ENCODE assay signal across 17 cellular contexts in genomic region chr7:152173372-152174070, GRCh38.
DNase-seq lines count a peak whose midpoint lies in the region; ATAC-seq, FAIRE-seq and TF ChIP-seq lines count a peak whose summit lies in the region.
"Had no signal": no experiment of that assay in that cellular context is flagged by ENCODE, and none has a peak within 500 bp of the region (broad histone marks: within the 10 kb centered on the region; RNA-seq: fewer than 3 reads in every experiment).

No MANE protein-coding gene starts in this region.

- H3K27ac Mint-ChIP-seq in activated T-helper 1 cell treated with anti-CD3 and anti-CD28 coated beads, Interleukin-12 subunit alpha, Interleukin-12 subunit beta, Interleukin-2, Interleukin-4 antibody, amounts not matched to agents 30 ng/mL and 10 ng/mL and 1 ng/mL, durations not matched to agents 14 hours and 24 hours and 36 hours: no peak overlapping the region
- H3K27ac Mint-ChIP-seq: CD8-positive, alpha-beta T cell; H9 had no signal

- no peaks in the 10 kb centered on the region for H3K9me3 Mint-ChIP-seq in activated T-helper 1 cell treated with anti-CD3 and anti-CD28 coated beads, Interleukin-12 subunit alpha, Interleukin-12 subunit beta, Interleukin-2, Interleukin-4 antibody, amounts not matched to agents 30 ng/mL and 10 ng/mL and 1 ng/mL, durations not matched to agents 14 hours and 24 hours and 36 hours
- H3K9me3 Mint-ChIP-seq: CD8-positive, alpha-beta T cell; H9 had no signal

- peaks cover 20% of the 10 kb centered on the region for H3K36me3 ChIP-seq in PC-9 (ENCODE audit: low read depth)

- no peaks in the 10 kb centered on the region for H3K79me2 ChIP-seq in PC-9 (ENCODE audit: low read depth)

- H3K4me3 Mint-ChIP-seq in activated T-helper 1 cell treated with anti-CD3 and anti-CD28 coated beads, Interleukin-12 subunit alpha, Interleukin-12 subunit beta, Interleukin-2, Interleukin-4 antibody, amounts not matched to agents 30 ng/mL and 10 ng/mL and 1 ng/mL, durations not matched to agents 14 hours and 24 hours and 36 hours: no peak overlapping the region
- H3K4me3 Mint-ChIP-seq: CD8-positive, alpha-beta T cell; H9 had no signal

- FAIRE-seq in A204.1 (lab: Jason Lieb, UNC): peak; percentile 80
- peak; percentile 54 for FAIRE-seq in GM19239 (lab: Jason Lieb, UNC)

- H3K27me3 ChIP-seq in PC-9 (ENCODE audit: insufficient read depth, low read depth): no peaks in the 10 kb centered on the region

- H3K4me1 ChIP-seq in PC-9 (replicated peaks; ENCODE audit: insufficient read depth): peaks cover 14% of the 10 kb centered on the region

- H3K4me1 Mint-ChIP-seq in activated T-helper 1 cell treated with anti-CD3 and anti-CD28 coated beads, Interleukin-12 subunit alpha, Interleukin-12 subunit beta, Interleukin-2, Interleukin-4 antibody, amounts not matched to agents 30 ng/mL and 10 ng/mL and 1 ng/mL, durations not matched to agents 14 hours and 24 hours and 36 hours (ENCODE audit: low read depth): peaks cover 15% of the 10 kb centered on the region
- H3K4me1 Mint-ChIP-seq: H9 had no signal

- peaks cover 31% of the 10 kb centered on the region for H3K36me3 Mint-ChIP-seq in activated T-helper 1 cell treated with anti-CD3 and anti-CD28 coated beads, Interleukin-12 subunit alpha, Interleukin-12 subunit beta, Interleukin-2, Interleukin-4 antibody, amounts not matched to agents 30 ng/mL and 10 ng/mL and 1 ng/mL, durations not matched to agents 14 hours and 24 hours and 36 hours (ENCODE audit: low read depth)

- H3K27me3 Mint-ChIP-seq in activated T-helper 1 cell treated with anti-CD3 and anti-CD28 coated beads, Interleukin-12 subunit alpha, Interleukin-12 subunit beta, Interleukin-2, Interleukin-4 antibody, amounts not matched to agents 30 ng/mL and 10 ng/mL and 1 ng/mL, durations not matched to agents 14 hours and 24 hours and 36 hours (ENCODE audit: insufficient read depth): no peaks in the 10 kb centered on the region

- TF ChIP-seq CTCF in PC-9 (conservative IDR thresholded peaks at IDR 0.05): 0 out of 2 replicates have a peak, but pooled peaks have one; percentile 13

- CTCF ChIA-PET in PC-9 (lab: Charles Lee): no interaction called here

- 0 out of 2 replicates have a peak, but pooled peaks cover 6% of the 10 kb centered on the region for H4K20me1 ChIP-seq in PC-9 (ENCODE audit: insufficient read depth)

- no peak overlapping the region for H2AFZ ChIP-seq in PC-9

- no TSS peak for BruUV-seq in PC-9 (replicated peaks; lab: Mats Ljungman, UMichigan)

- POLR2A ChIA-PET in PC-9 (lab: Charles Lee; ENCODE audit: unreplicated experiment): no interaction called here

- H3K4me2 ChIP-seq in PC-9: no peak overlapping the region

- H3F3A ChIP-seq in PC-9 (ENCODE audit: insufficient read depth, low read depth): peaks cover 15% of the 10 kb centered on the region; the same call in 1 of the 2 replicates

- DNase-seq in GM19239 (ENCODE audit: insufficient read length, low spot score) (no peak), PC-9 (peak in 1 of 2 experiments; percentile 47), fibroblast of peridontal ligament (ENCODE audit: extremely low read depth) (peak; percentile 4), NCI-H2081 (lab: John Stamatoyannopoulos, UW) (no peak), cerebellum (ENCODE audit: low spot score) (no peak)
- DNase-seq in activated T-helper 1 cell treated with anti-CD3 and anti-CD28 coated beads, Interleukin-12 subunit alpha, Interleukin-12 subunit beta, Interleukin-2, Interleukin-4 antibody, amounts not matched to agents 30 ng/mL and 10 ng/mL and 1 ng/mL, durations not matched to agents 14 hours and 24 hours and 36 hours (ENCODE audit: low spot score): no peak
- DNase-seq: CD8-positive, alpha-beta T cell; H9; IMR-90; NCI-H1436 treated with DMSO at 0.1 percent for 48 hours; NCI-H2081 treated with DMSO at 0.1 percent for 48 hours; NCI-H2227 treated with DMSO at 0.1 percent for 48 hours; NCI-H526 had no signal

- intact Hi-C loops in PC-9 (cut with micrococcal nuclease; ENCODE audit: unreplicated experiment): no loop called here
- intact Hi-C loops in activated T-helper 1 cell treated with anti-CD3 and anti-CD28 coated beads, Interleukin-12 subunit alpha, Interleukin-12 subunit beta, Interleukin-2, Interleukin-4 antibody, amounts not matched to agents 30 ng/mL and 10 ng/mL and 1 ng/mL, durations not matched to agents 14 hours and 24 hours and 36 hours (cut with micrococcal nuclease): no loop called here

- ATAC-seq in GM21381 (IDR thresholded peaks at IDR 0.05; ENCODE audit: unreplicated experiment): no peak
- ATAC-seq: CD8-positive, alpha-beta T cell; Panc1; Right ventricle myocardium inferior had no signal

- no peaks in the 10 kb centered on the region for H3K9me2 ChIP-seq in PC-9 (ENCODE audit: insufficient read depth)

- H3K27ac ChIP-seq in PC-9: no peak overlapping the region

- no peaks in the 10 kb centered on the region for H3K9me3 ChIP-seq in PC-9 (ENCODE audit: insufficient read depth, low read depth)

- no peak overlapping the region for H3K4me3 ChIP-seq in PC-9
